ENCODE assay signal across 10 cellular contexts in genomic region chr12:86914716-86915115, GRCh38.
DNase-seq lines count a peak whose midpoint lies in the region; ATAC-seq and TF ChIP-seq lines count a peak whose summit lies in the region.
"Had no signal": no experiment of that assay in that cellular context is flagged by ENCODE, and none has a peak within 500 bp of the region (broad histone marks: within the 10 kb centered on the region; RNA-seq: fewer than 3 reads in every experiment).

No MANE protein-coding gene starts in this region.

- H3K27me3 ChIP-seq in SK-N-SH (ENCODE audit: insufficient read depth): no peaks in the 10 kb centered on the region
- H3K27me3 ChIP-seq in left ventricle myocardium inferior (ENCODE audit: low read depth): no peaks in the 10 kb centered on the region
- H3K27me3 ChIP-seq: uterus had no signal

- TF ChIP-seq CTCF in SK-N-SH (IDR thresholded peaks at IDR 0.05) (peak; percentile 59), left ventricle myocardium inferior (IDR thresholded peaks at IDR 0.05; ENCODE audit: borderline replicate concordance) (peak; percentile 52), omental fat pad (IDR thresholded peaks at IDR 0.05) (no peak)

- no peak overlapping the region for H3K27ac ChIP-seq in SK-N-SH (ENCODE audit: low read depth in 2 of 2, low read length in 1 of 2)
- no peak overlapping the region for H3K27ac ChIP-seq in left ventricle myocardium inferior (replicated peaks)
- H3K27ac ChIP-seq: uterus had no signal

- ATAC-seq in GM18907 (IDR thresholded peaks at IDR 0.05; ENCODE audit: unreplicated experiment) (no peak), omental fat pad (ENCODE audit: low FRiP score) (no peak)
- ATAC-seq: left colon had no signal

- POLR2A ChIA-PET in SK-N-SH (lab: Yijun Ruan, JAX): no interaction called here

- H4K20me1 ChIP-seq in SK-N-SH (ENCODE audit: insufficient read depth): no peaks in the 10 kb centered on the region

- no peaks in the 10 kb centered on the region; the same call in 1 of the 2 replicates for H3K9me3 ChIP-seq in SK-N-SH
- no peaks in the 10 kb centered on the region for H3K9me3 ChIP-seq in left ventricle myocardium inferior (replicated peaks)
- H3K9me3 ChIP-seq: uterus had no signal

- no peaks in the 10 kb centered on the region for H3K79me2 ChIP-seq in SK-N-SH (ENCODE audit: insufficient read depth)

- TF ChIP-seq RAD21 in SK-N-SH (IDR thresholded peaks at IDR 0.05; ENCODE audit: low read length): peak; percentile 79

- intact Hi-C loops in left ventricle myocardium inferior (cut with micrococcal nuclease): no loop called here

- H3K9me2 ChIP-seq in SK-N-SH: no peaks in the 10 kb centered on the region

- 0 out of 2 replicates have a peak overlapping the region, but pooled peaks have one; percentile 20 for H2AFZ ChIP-seq in SK-N-SH (ENCODE audit: low read depth)

- H3K4me2 ChIP-seq in SK-N-SH: no peak overlapping the region

- DNase-seq in AG08396 (ENCODE audit: low spot score) (peak; percentile 2), HPDE6-E6E7 (ENCODE audit: extremely low spot score) (peak; percentile 21), SK-N-SH (peak; percentile 36), left ventricle myocardium inferior (no peak), CD1c-positive myeloid dendritic cell (ENCODE audit: extremely low spot score) (no peak), omental fat pad (ENCODE audit: low spot score) (no peak), T-helper 9 cell (no peak)
- DNase-seq: left colon, uterus had no signal

- CTCF ChIA-PET in SK-N-SH (lab: Yijun Ruan, JAX): interaction anchor here (0.6 to 1.7 kb wide), 18 partner anchors 9 to 994 kb away, joined by 3 to 8 read pairs (median 4); no protein-coding TSS in a partner anchor

- H3K4me1 ChIP-seq in SK-N-SH (ENCODE audit: control insufficient read depth in 1 of 2, insufficient read depth in 2 of 2, low read depth in 1 of 2, low read length in 1 of 2) (no peaks in the 10 kb centered on the region), left ventricle myocardium inferior (no peaks in the 10 kb centered on the region)
- H3K4me1 ChIP-seq: uterus had no signal

- H3K9ac ChIP-seq in SK-N-SH: no peak overlapping the region

- no peaks in the 10 kb centered on the region for H3K36me3 ChIP-seq in SK-N-SH (replicated peaks in 1 of 2; ENCODE audit: control insufficient read depth in 1 of 2, insufficient read depth in 2 of 2, low read length in 1 of 2)
- no peaks in the 10 kb centered on the region for H3K36me3 ChIP-seq in left ventricle myocardium inferior
- H3K36me3 ChIP-seq: uterus had no signal

- no peak for TF ChIP-seq EP300 in SK-N-SH (IDR thresholded peaks at IDR 0.05; ENCODE audit: borderline replicate concordance in 1 of 2, low read depth in 1 of 2, low read length in 1 of 2)

- H3F3A ChIP-seq in SK-N-SH (replicated peaks; ENCODE audit: insufficient read depth): no peaks in the 10 kb centered on the region

- H3K4me3 ChIP-seq in SK-N-SH (ENCODE audit: low read depth in 2 of 2, low read length in 1 of 2) (no peak overlapping the region), left ventricle myocardium inferior (no peak overlapping the region)
- H3K4me3 ChIP-seq: uterus had no signal

TF ChIP-seq in SK-N-SH, 30 proteins besides CTCF, POLR2A, EP300 and RAD21:
- TF ChIP-seq SMC3 (IDR thresholded peaks at IDR 0.05; ENCODE audit: low read depth, low read length) (peak; percentile 56), CHD2 (IDR thresholded peaks at IDR 0.05; ENCODE audit: low read length, partially characterized antibody) (no peak)

Comparison
In these comparisons a context has a peak if more than half of its experiments do, and no peak if none do; other contexts are left out.
1. DNase-seq: peak in AG08396 (single experiment), HPDE6-E6E7 (single experiment) and SK-N-SH (single experiment); none in left ventricle myocardium inferior (single experiment), CD1c-positive myeloid dendritic cell (single experiment), omental fat pad (single experiment) and T-helper 9 cell (single experiment).
2. CTCF ChIP-seq: peak in SK-N-SH (single experiment) and left ventricle myocardium inferior (single experiment); none in omental fat pad (0 of 3).